ENCODE assay signal across 21 cellular contexts in the genomic region with DNA sequence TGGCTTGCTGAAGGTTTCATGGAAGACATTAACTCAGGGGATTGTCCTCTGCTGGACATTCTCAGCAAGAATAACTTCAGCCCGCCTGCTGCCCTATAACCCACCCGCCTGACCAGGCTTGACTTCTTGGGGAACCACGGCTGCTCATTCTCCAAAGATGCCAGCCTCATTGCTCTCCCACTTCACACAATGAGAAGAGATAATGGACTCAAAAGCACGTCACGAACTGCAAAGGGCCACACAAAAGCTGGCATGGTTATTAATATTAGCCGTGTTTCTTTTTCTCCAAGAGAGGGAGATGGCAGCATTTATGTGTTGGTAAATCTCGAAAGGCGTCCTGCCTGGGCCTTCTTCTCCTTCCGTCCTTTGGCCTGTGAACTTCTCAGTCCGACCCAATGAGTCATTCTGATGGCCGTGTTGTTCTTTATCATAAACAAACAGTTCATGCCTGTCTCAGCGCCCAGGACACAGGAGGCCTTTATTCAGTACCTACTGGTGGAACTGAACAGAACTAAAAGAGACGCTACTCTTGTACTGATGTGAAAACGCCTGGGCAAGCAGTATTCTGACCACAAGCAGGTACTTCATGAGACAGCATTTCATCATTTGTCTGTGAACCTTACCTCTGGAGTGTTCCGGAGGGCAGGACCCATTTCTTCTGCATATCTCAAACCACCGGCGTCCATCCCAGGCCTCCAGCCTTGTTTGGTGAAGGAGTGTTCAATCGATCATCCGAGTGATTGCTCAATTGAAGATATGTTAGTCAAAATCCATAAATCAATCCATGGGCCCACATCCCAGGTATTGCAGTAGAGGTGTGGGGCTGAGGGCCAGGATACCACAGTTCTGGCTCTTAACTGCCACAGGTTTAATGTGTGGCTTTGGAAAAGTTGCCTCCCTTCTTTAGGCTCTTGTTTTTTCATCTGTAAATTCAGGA. TPM values are rescaled to one million over a fixed set of nuclear protein-coding genes. Genes with fewer than 3 reads are reported as not detected.
DNase-seq lines count a peak whose midpoint lies in the region; ATAC-seq, FAIRE-seq and TF ChIP-seq lines count a peak whose summit lies in the region.
"Had no signal": no experiment of that assay in that cellular context is flagged by ENCODE, and none has a peak within 500 bp of the region (broad histone marks: within the 10 kb centered on the region; RNA-seq: fewer than 3 reads in every experiment).

No MANE protein-coding gene starts in this region.

- CTCF ChIA-PET in Panc1 (lab: Charles Lee): no interaction called here
- CTCF ChIA-PET in naive thymus-derived CD4-positive, alpha-beta T cell (lab: Charles Lee): no interaction called here

- 0 out of 2 replicates have a peak, but pooled peaks have one; percentile 58 for ATAC-seq in Panc1
- ATAC-seq in pancreas: peak; percentile 62 to 88 (median 81)
- ATAC-seq in GM21515 (IDR thresholded peaks at IDR 0.05; ENCODE audit: unreplicated experiment): no peak
- no peak for ATAC-seq in naive thymus-derived CD4-positive, alpha-beta T cell

- no peak overlapping the region for H3K9ac ChIP-seq in kidney (ENCODE audit: low read length in 2 of 2)
- H3K9ac ChIP-seq: SK-N-SH had no signal

- in situ Hi-C loops in Panc1 (cut with HindIII; ENCODE audit: low pct_unique_long_range_greater_than_20kb, low sequenced_read_pairs): no loop called here

- peaks cover 31 to 39% (median 36%) of the 10 kb centered on the region in 5 donors for H3K27me3 Mint-ChIP-seq in naive thymus-derived CD4-positive, alpha-beta T cell

- BruUV-seq in Panc1 (replicated peaks; lab: Mats Ljungman, UMichigan): no TSS peak

- H3K4me3 ChIP-seq in Panc1 (ENCODE audit: low read depth in 2 of 2, low read length in 2 of 2): no peak overlapping the region
- peak overlapping the region; percentile 30 to 43 for H3K4me3 ChIP-seq in kidney (ENCODE audit: low read length in 2 of 2)
- no peak overlapping the region for H3K4me3 ChIP-seq in pancreas
- H3K4me3 ChIP-seq in naive thymus-derived CD4-positive, alpha-beta T cell (ENCODE audit: low read length): no peak overlapping the region
- H3K4me3 ChIP-seq: MG63 had no signal

- intact Hi-C loops in Panc1 (cut with micrococcal nuclease; ENCODE audit: unreplicated experiment) (loop anchor here (10.0 kb wide), 1 partner anchor 165 kb away; no protein-coding TSS in a partner anchor), kidney (cut with DNase I) (no loop called here), pancreas (cut with DNase I) (loop anchor here in 1 of 3 donors (10.0 kb wide), 1 partner anchor 1005 kb away; no protein-coding TSS in a partner anchor)
- intact Hi-C loops in naive thymus-derived CD4-positive, alpha-beta T cell (cut with micrococcal nuclease): no loop called here

- H3K27me3 ChIP-seq in Panc1 (ENCODE audit: control insufficient read depth, insufficient read depth, low read length) (0 out of 2 replicates have a peak, but pooled peaks cover 3% of the 10 kb centered on the region), pancreas (no peaks in the 10 kb centered on the region)
- no peaks in the 10 kb centered on the region for H3K27me3 ChIP-seq in naive thymus-derived CD4-positive, alpha-beta T cell (ENCODE audit: control insufficient read depth in 2 of 2, insufficient read depth in 2 of 2, low read length in 2 of 2)
- H3K27me3 ChIP-seq: MG63 had no signal

- FAIRE-seq in kidney (lab: Jason Lieb, UNC) (no peak), pancreas (lab: Jason Lieb, UNC) (no peak)
- FAIRE-seq: GM12892, GM18507, RCC 7860 had no signal

- H3K4me1 ChIP-seq in Panc1 (ENCODE audit: control insufficient read depth, insufficient read depth, low read length): no peaks in the 10 kb centered on the region
- peaks cover 0 to 3% of the 10 kb centered on the region in 2 donors for H3K4me1 ChIP-seq in kidney (ENCODE audit: control insufficient read depth in 1 of 2, insufficient read depth in 1 of 2, low read depth in 1 of 2, low read length in 2 of 2)
- H3K4me1 ChIP-seq in pancreas: peaks cover 0 to 2% (median 0%) of the 10 kb centered on the region in 3 donors
- H3K4me1 ChIP-seq in naive thymus-derived CD4-positive, alpha-beta T cell (ENCODE audit: control insufficient read depth in 2 of 2, insufficient read depth in 2 of 2, low read length in 2 of 2): no peaks in the 10 kb centered on the region

- DNase-seq in COLO829 (ENCODE audit: low spot score) (peak; percentile 40), Panc1 (ENCODE audit: low read depth, low spot score) (no peak), kidney (no peak), pancreas (peak in 1 of 6 donors; percentile 35), CD1c-positive myeloid dendritic cell (ENCODE audit: extremely low spot score) (no peak)
- DNase-seq in naive thymus-derived CD4-positive, alpha-beta T cell: no peak
- DNase-seq: CD4-positive, CD25-positive, alpha-beta regulatory T cell; GOT3; Kasumi-1; MG63; NCI-H1048; NCI-H1436; NCI-H1930; NCI-H69; SHP77 had no signal

- no peaks in the 10 kb centered on the region for H3K36me3 ChIP-seq in Panc1 (ENCODE audit: control insufficient read depth, insufficient read depth, low read length)
- H3K36me3 ChIP-seq in kidney (ENCODE audit: control insufficient read depth in 1 of 2, insufficient read depth in 2 of 2, low read length in 2 of 2): no peaks in the 10 kb centered on the region
- H3K36me3 ChIP-seq in pancreas: no peaks in the 10 kb centered on the region
- no peaks in the 10 kb centered on the region for H3K36me3 ChIP-seq in naive thymus-derived CD4-positive, alpha-beta T cell (ENCODE audit: control insufficient read depth in 2 of 3, insufficient read depth in 3 of 3, low read length in 3 of 3)
- H3K36me3 ChIP-seq: MG63 had no signal

- no peak overlapping the region for H3K4me3 Mint-ChIP-seq in naive thymus-derived CD4-positive, alpha-beta T cell
- H3K4me3 Mint-ChIP-seq: B cell; CD4-positive, CD25-positive, alpha-beta regulatory T cell had no signal

- no peaks in the 10 kb centered on the region for H3K4me1 Mint-ChIP-seq in naive thymus-derived CD4-positive, alpha-beta T cell
- H3K4me1 Mint-ChIP-seq: CD4-positive, CD25-positive, alpha-beta regulatory T cell had no signal

- POLR2A ChIA-PET in Panc1 (lab: Charles Lee): no interaction called here
- POLR2A ChIA-PET in naive thymus-derived CD4-positive, alpha-beta T cell (lab: Charles Lee): no interaction called here

- H3K9me3 ChIP-seq in Panc1 (ENCODE audit: control insufficient read depth, insufficient read depth, low read depth, low read length): no peaks in the 10 kb centered on the region
- H3K9me3 ChIP-seq in kidney (ENCODE audit: control insufficient read depth in 1 of 2, low read length in 2 of 2): no peaks in the 10 kb centered on the region
- H3K9me3 ChIP-seq in pancreas: no peaks in the 10 kb centered on the region
- no peaks in the 10 kb centered on the region for H3K9me3 ChIP-seq in naive thymus-derived CD4-positive, alpha-beta T cell (ENCODE audit: control insufficient read depth in 2 of 3, low read length in 3 of 3)
- H3K9me3 ChIP-seq: MG63, SK-N-SH had no signal

- 55 to 56% methylated on average over 19 of the region's 19 CpGs for WGBS in pancreas, 2 donors

- H3K27ac ChIP-seq in Panc1 (ENCODE audit: low read length) (no peak overlapping the region), kidney (ENCODE audit: low read depth in 2 of 2, low read length in 2 of 2) (peak overlapping the region; percentile 33 to 61), pancreas (no peak overlapping the region)
- no peak overlapping the region for H3K27ac ChIP-seq in naive thymus-derived CD4-positive, alpha-beta T cell (ENCODE audit: low read depth, low read length)

- H3K27ac Mint-ChIP-seq in naive thymus-derived CD4-positive, alpha-beta T cell: no peak overlapping the region
- H3K27ac Mint-ChIP-seq: B cell; CD4-positive, CD25-positive, alpha-beta regulatory T cell had no signal

- TF ChIP-seq CTCF in Panc1 (IDR thresholded peaks at IDR 0.05) (no peak), kidney (IDR thresholded peaks at IDR 0.05; ENCODE audit: borderline replicate concordance, extremely low read depth, insufficient read depth) (no peak), pancreas (IDR thresholded peaks at IDR 0.05) (no peak)

- H3K9me3 Mint-ChIP-seq in naive thymus-derived CD4-positive, alpha-beta T cell: no peaks in the 10 kb centered on the region

- peaks cover 0 to 3% (median 0%) of the 10 kb centered on the region in 5 donors for H3K36me3 Mint-ChIP-seq in naive thymus-derived CD4-positive, alpha-beta T cell
- H3K36me3 Mint-ChIP-seq: CD4-positive, CD25-positive, alpha-beta regulatory T cell had no signal

RNA-seq across cellular contexts. Expression of gene KLHL29, which starts 25.1 kb away (rescaled TPM):
- total RNA-seq in Panc1 (2021; ENCODE audit: unreplicated experiment) (7.7 TPM), kidney (10.5 TPM), pancreas (1 to 10 TPM in 4 of 6 donors, under 1 TPM in 2; 0.91 to 3.7 (median 1.7) TPM)
- polyA plus RNA-seq in Panc1 (2012; ENCODE audit: insufficient read length): 8.2 TPM
- polyA plus RNA-seq in kidney (ENCODE audit: insufficient read depth, low read depth, low replicate concordance) (1.5 TPM), pancreas (1 to 10 TPM; 4.1 to 6.6 TPM)
- total RNA-seq in naive thymus-derived CD4-positive, alpha-beta T cell: 1 to 10 TPM; 5.4 to 6.5 (median 6.2) TPM
- polyA plus RNA-seq in naive thymus-derived CD4-positive, alpha-beta T cell: under 1 TPM; 0.59 to 0.71 TPM

Comparison
In these comparisons a context has a peak if more than half of its experiments do, and no peak if none do; other contexts are left out.
1. ATAC-seq: peak in Panc1 (single experiment) and pancreas (4 of 4); none in GM21515 (single experiment) and naive thymus-derived CD4-positive, alpha-beta T cell (single experiment).
2. H3K27ac ChIP-seq: peak in kidney (2 of 2); none in Panc1 (single experiment), pancreas (0 of 4) and naive thymus-derived CD4-positive, alpha-beta T cell (single experiment).
3. H3K4me3 ChIP-seq: peak in kidney (2 of 2); none in Panc1 (0 of 2), pancreas (0 of 4) and naive thymus-derived CD4-positive, alpha-beta T cell (single experiment).